20 cellular contexts compared by ENCODE assay signal in genomic region chr14:73221945-73222344, GRCh38. TPM values are rescaled to one million over a fixed set of nuclear protein-coding genes. Genes with fewer than 3 reads are reported as not detected.
DNase-seq lines count a peak whose midpoint lies in the region; ATAC-seq, FAIRE-seq and TF ChIP-seq lines count a peak whose summit lies in the region.
"Had no signal": no experiment of that assay in that cellular context is flagged by ENCODE, and none has a peak within 500 bp of the region (broad histone marks: within the 10 kb centered on the region; RNA-seq: fewer than 3 reads in every experiment).

No MANE protein-coding gene starts in this region.

- no peak overlapping the region for H2AK5ac ChIP-seq in mesenchymal stem cell (ENCODE audit: low read length, severe bottlenecking)

- no peak overlapping the region for H2BK15ac ChIP-seq in mesenchymal stem cell (ENCODE audit: low read depth, poor library complexity, severe bottlenecking)

- H4K8ac ChIP-seq in mesenchymal stem cell (ENCODE audit: low read length): no peak overlapping the region

- no peak overlapping the region for H2BK5ac ChIP-seq in mesenchymal stem cell (ENCODE audit: low read depth, low read length, poor library complexity, severe bottlenecking)

- 1 to 4% methylated on average over 2 of the region's 2 CpGs for WGBS in GM23248 (ENCODE audit: low coverage in 1 of 2, low lambda C conversion rate in 2 of 2, missing lambda C conversion rate in 2 of 2), 2 experiments
- WGBS in mesenchymal stem cell: 90% methylated on average over 1 of the region's 2 CpGs

- no peak overlapping the region for H2BK12ac ChIP-seq in mesenchymal stem cell (ENCODE audit: low read length in 2 of 2)

- H3K36me3 ChIP-seq in GM23248 (ENCODE audit: low read depth) (peaks cover 19% of the 10 kb centered on the region; the same call in 1 of the 2 replicates), astrocyte (ENCODE audit: insufficient read depth, low read length) (peaks cover 16% of the 10 kb centered on the region), mesenchymal stem cell (ENCODE audit: control insufficient read depth in 1 of 2, insufficient read depth in 2 of 2, low read depth in 1 of 2, low read length in 2 of 2) (peaks cover 13 to 38% of the 10 kb centered on the region in 2 experiments)

- POLR2A ChIA-PET in activated CD4-positive, alpha-beta T cell treated with anti-CD3 and anti-CD28 coated beads for 36 hours (lab: Charles Lee): no interaction called here

- H3K79me1 ChIP-seq in mesenchymal stem cell (replicated peaks; ENCODE audit: low read length, poor library complexity, severe bottlenecking): peaks cover 8% of the 10 kb centered on the region

- H3K4me1 ChIP-seq in GM23248 (ENCODE audit: insufficient read depth): peaks cover 24% of the 10 kb centered on the region
- peaks cover 6% of the 10 kb centered on the region for H3K4me1 ChIP-seq in astrocyte (ENCODE audit: insufficient read depth, low read length)
- peaks cover 7% of the 10 kb centered on the region for H3K4me1 ChIP-seq in mesenchymal stem cell (ENCODE audit: control insufficient read depth, insufficient read depth, low read depth, low read length)
- H3K4me1 ChIP-seq: adrenal gland, breast epithelium had no signal

- no peak overlapping the region for H3K18ac ChIP-seq in mesenchymal stem cell (ENCODE audit: low read depth in 1 of 2, low read length in 2 of 2)

- no peaks in the 10 kb centered on the region for H3K9me3 ChIP-seq in GM23248 (ENCODE audit: low read depth)
- no peaks in the 10 kb centered on the region for H3K9me3 ChIP-seq in astrocyte (ENCODE audit: insufficient read depth, low read depth, low read length)
- H3K9me3 ChIP-seq in mesenchymal stem cell (ENCODE audit: control insufficient read depth, low read length): no peaks in the 10 kb centered on the region
- H3K9me3 ChIP-seq: adrenal gland, breast epithelium, SK-N-SH had no signal

- DNase-seq in activated CD4-positive, alpha-beta T cell treated with anti-CD3 and anti-CD28 coated beads for 36 hours: no peak
- no peak for DNase-seq in activated CD4-positive, alpha-beta T cell treated with anti-CD3 and anti-CD28 coated beads for 4 hours
- DNase-seq in GM23248 (peak; percentile 84), astrocyte (ENCODE audit: low read depth) (peak; percentile 33), mesenchymal stem cell (peak; percentile 48), NOMO-1 (lab: John Stamatoyannopoulos, UW; ENCODE audit: unreplicated experiment in 2 of 2) (no peak), NCI-H128 (lab: John Stamatoyannopoulos, UW; ENCODE audit: unreplicated experiment) (no peak)
- DNase-seq in stimulated activated CD4-positive, alpha-beta T cell treated with anti-CD3 and anti-CD28 coated beads, Interleukin-12 subunit alpha, Interleukin-12 subunit beta, amount 100 ng/mL, for 4 hours: no peak
- DNase-seq: 8988T, adrenal gland, DND-41, NCI-H2171, NCI-H526, SK-N-SH had no signal

- no peak overlapping the region for H3K14ac ChIP-seq in mesenchymal stem cell (ENCODE audit: low read length in 2 of 2)

- no peak for FAIRE-seq in astrocyte (lab: Jason Lieb, UNC)
- FAIRE-seq: H54, K562 had no signal

- TF ChIP-seq CTCF in astrocyte (IDR thresholded peaks at IDR 0.05; ENCODE audit: insufficient read depth, low read depth, low read length): no peak

- H3K79me2 ChIP-seq in GM23248 (ENCODE audit: insufficient read depth): no peaks in the 10 kb centered on the region
- H3K79me2 ChIP-seq in astrocyte (ENCODE audit: insufficient read depth, low read length): no peaks in the 10 kb centered on the region

- no peak overlapping the region; the same call in 1 of the 2 replicates for H3K4me3 ChIP-seq in GM23248
- no peak overlapping the region for H3K4me3 ChIP-seq in astrocyte (ENCODE audit: insufficient read depth, low read depth, low read length)
- no peak overlapping the region for H3K4me3 ChIP-seq in mesenchymal stem cell (ENCODE audit: insufficient read depth in 1 of 2, low read depth in 1 of 2, low read length in 2 of 2)
- H3K4me3 ChIP-seq: adrenal gland, breast epithelium, coronary artery, K562 had no signal

- peaks cover 21% of the 10 kb centered on the region for H3K4me1 Mint-ChIP-seq in activated CD4-positive, alpha-beta T cell treated with anti-CD3 and anti-CD28 coated beads for 36 hours
- H3K4me1 Mint-ChIP-seq in astrocyte (ENCODE audit: low read depth, unreplicated experiment): peaks cover 21% of the 10 kb centered on the region

- no peak overlapping the region for H2BK120ac ChIP-seq in mesenchymal stem cell (ENCODE audit: low read depth, low read length)

- ATAC-seq in activated CD4-positive, alpha-beta T cell treated with anti-CD3 and anti-CD28 coated beads for 36 hours: no peak
- ATAC-seq: K562, WTC11 had no signal

- H3K23ac ChIP-seq in mesenchymal stem cell (ENCODE audit: low read length in 2 of 2): no peak overlapping the region

- CTCF ChIA-PET in activated CD4-positive, alpha-beta T cell treated with anti-CD3 and anti-CD28 coated beads for 36 hours (lab: Charles Lee): interaction anchor here (0.6 to 1.0 kb wide), 2 partner anchors 58 to 250 kb away, joined by 3 to 4 read pairs; no protein-coding TSS in a partner anchor

- H3K27ac ChIP-seq in GM23248 (peak overlapping the region; percentile 27), astrocyte (ENCODE audit: low read depth, low read length) (no peak overlapping the region), mesenchymal stem cell (ENCODE audit: low read length, poor library complexity, severe bottlenecking) (peak overlapping the region; percentile 28)
- H3K27ac ChIP-seq: adrenal gland had no signal

- intact Hi-C loops in activated CD4-positive, alpha-beta T cell treated with anti-CD3 and anti-CD28 coated beads for 36 hours (cut with DNase I, micrococcal nuclease): no loop called here

- H3K4ac ChIP-seq in mesenchymal stem cell (ENCODE audit: low read depth in 1 of 2, low read length in 2 of 2): no peak overlapping the region

- H3K27me3 ChIP-seq in GM23248 (replicated peaks; ENCODE audit: insufficient read depth): no peaks in the 10 kb centered on the region
- H3K27me3 ChIP-seq in astrocyte (ENCODE audit: insufficient read depth, low read length): no peaks in the 10 kb centered on the region
- no peaks in the 10 kb centered on the region for H3K27me3 ChIP-seq in mesenchymal stem cell (ENCODE audit: control insufficient read depth in 1 of 2, insufficient read depth in 1 of 2, low read length in 2 of 2)
- H3K27me3 ChIP-seq: adrenal gland, breast epithelium had no signal

- H4K91ac ChIP-seq in mesenchymal stem cell (ENCODE audit: low read length): no peak overlapping the region

- no peak overlapping the region for H2AFZ ChIP-seq in GM23248
- H2AFZ ChIP-seq in astrocyte (ENCODE audit: low read depth, low read length): no peak overlapping the region
- no peak overlapping the region for H2AFZ ChIP-seq in mesenchymal stem cell (ENCODE audit: low read depth, low read length)

- H3K9me2 ChIP-seq in GM23248 (ENCODE audit: insufficient read depth): no peaks in the 10 kb centered on the region
- H3K9me2 ChIP-seq: SK-N-SH had no signal

- no peaks in the 10 kb centered on the region for H3K9me3 Mint-ChIP-seq in activated CD4-positive, alpha-beta T cell treated with anti-CD3 and anti-CD28 coated beads for 36 hours (ENCODE audit: low read depth)
- H3K9me3 Mint-ChIP-seq in astrocyte (ENCODE audit: unreplicated experiment): no peaks in the 10 kb centered on the region
- H3K9me3 Mint-ChIP-seq: WTC11 had no signal

- peak overlapping the region; percentile 62 for H3K27ac Mint-ChIP-seq in activated CD4-positive, alpha-beta T cell treated with anti-CD3 and anti-CD28 coated beads for 36 hours
- peak overlapping the region; percentile 34 for H3K27ac Mint-ChIP-seq in astrocyte (ENCODE audit: unreplicated experiment)
- H3K27ac Mint-ChIP-seq: WTC11 had no signal

- no peak overlapping the region for H3K9ac ChIP-seq in GM23248
- no peak overlapping the region for H3K9ac ChIP-seq in astrocyte (ENCODE audit: low read length)
- H3K9ac ChIP-seq in mesenchymal stem cell (ENCODE audit: low read length): no peak overlapping the region
- H3K9ac ChIP-seq: SK-N-SH had no signal

- in situ Hi-C loops in GM23248 (cut with MboI): no loop called here

- H4K20me1 ChIP-seq in GM23248 (ENCODE audit: insufficient read depth): no peaks in the 10 kb centered on the region; the same call in 1 of the 2 replicates
- H4K20me1 ChIP-seq in astrocyte (ENCODE audit: insufficient read depth, low read length): peaks cover 10% of the 10 kb centered on the region

- H3F3A ChIP-seq in GM23248 (ENCODE audit: insufficient read depth): peaks cover 26% of the 10 kb centered on the region

- no peak overlapping the region for H3K4me3 Mint-ChIP-seq in activated CD4-positive, alpha-beta T cell treated with anti-CD3 and anti-CD28 coated beads for 36 hours
- H3K4me3 Mint-ChIP-seq in astrocyte (ENCODE audit: unreplicated experiment): no peak overlapping the region
- H3K4me3 Mint-ChIP-seq: B cell, WTC11 had no signal

- peak overlapping the region; percentile 42 for H3K4me2 ChIP-seq in GM23248 (ENCODE audit: unreplicated experiment)
- peak overlapping the region; percentile 34 for H3K4me2 ChIP-seq in astrocyte (ENCODE audit: low read length)
- no peak overlapping the region for H3K4me2 ChIP-seq in mesenchymal stem cell (ENCODE audit: low read length, poor library complexity, severe bottlenecking)
- H3K4me2 ChIP-seq: SK-N-SH had no signal

- no peaks in the 10 kb centered on the region for H3K27me3 Mint-ChIP-seq in activated CD4-positive, alpha-beta T cell treated with anti-CD3 and anti-CD28 coated beads for 36 hours
- H3K27me3 Mint-ChIP-seq in astrocyte (ENCODE audit: low read depth, unreplicated experiment): no peaks in the 10 kb centered on the region
- H3K27me3 Mint-ChIP-seq: B cell had no signal

- peaks cover 39% of the 10 kb centered on the region for H3K36me3 Mint-ChIP-seq in activated CD4-positive, alpha-beta T cell treated with anti-CD3 and anti-CD28 coated beads for 36 hours (ENCODE audit: low read depth)
- H3K36me3 Mint-ChIP-seq in astrocyte (ENCODE audit: low read depth, unreplicated experiment): peaks cover 42% of the 10 kb centered on the region

RNA-seq across cellular contexts. Expression of gene PAPLN, which starts 15.4 kb away (rescaled TPM):
- under 1 TPM; 0.21 to 0.30 TPM for total RNA-seq in activated CD4-positive, alpha-beta T cell treated with anti-CD3 and anti-CD28 coated beads for 36 hours
- total RNA-seq in GM23248 (2014; rRNA removed; shearing (Covaris generic)): 0.22 and 1.0 TPM in 2 replicates
- 0.51 and 0.98 TPM in 2 replicates for polyA plus RNA-seq in GM23248 (2016; fragmentation: Nextera tagmentation; extraction: Ambion mirVana)
- 5.0 and 9.1 TPM in 2 replicates for total RNA-seq in astrocyte
- polyA plus RNA-seq in mesenchymal stem cell (2013, experiment 1 of 2): 1.9 TPM
- polyA plus RNA-seq in mesenchymal stem cell (2013, experiment 2 of 2): 2.1 TPM

Comparison
In these comparisons a context has a peak if more than half of its experiments do, and no peak if none do; other contexts are left out.
1. DNase-seq: peak in GM23248 (single experiment), astrocyte (single experiment) and mesenchymal stem cell (single experiment); none in activated CD4-positive, alpha-beta T cell treated with anti-CD3 and anti-CD28 coated beads for 36 hours (single experiment), activated CD4-positive, alpha-beta T cell treated with anti-CD3 and anti-CD28 coated beads for 4 hours (0 of 2), NOMO-1 (0 of 2), stimulated activated CD4-positive, alpha-beta T cell treated with anti-CD3 and anti-CD28 coated beads, Interleukin-12 subunit alpha, Interleukin-12 subunit beta, amount 100 ng/mL, for 4 hours (single experiment) and NCI-H128 (single experiment).